11 cellular contexts compared by ENCODE assay signal in the genomic region with DNA sequence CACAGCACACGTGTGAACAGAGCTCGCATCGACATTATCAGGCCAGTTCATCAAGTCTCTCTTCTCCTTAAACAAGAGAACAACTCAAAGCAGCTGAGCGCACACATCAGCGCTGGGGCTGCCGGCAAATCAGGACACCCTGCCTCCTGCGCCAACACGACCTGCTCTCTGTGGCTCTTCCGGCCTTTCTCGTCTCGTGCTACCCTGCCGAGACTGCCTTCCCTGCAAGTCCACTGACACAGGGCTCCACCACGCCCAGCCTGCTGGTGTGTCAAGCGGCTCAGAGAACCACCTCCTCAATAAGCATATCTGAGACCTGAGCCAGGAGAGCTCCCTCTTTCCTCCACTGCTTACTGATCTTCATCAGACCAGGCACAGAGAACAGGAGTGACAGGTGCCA.
DNase-seq lines count a peak whose midpoint lies in the region; ATAC-seq, FAIRE-seq and TF ChIP-seq lines count a peak whose summit lies in the region.
"Had no signal": no experiment of that assay in that cellular context is flagged by ENCODE, and none has a peak within 500 bp of the region (broad histone marks: within the 10 kb centered on the region; RNA-seq: fewer than 3 reads in every experiment).

No MANE protein-coding gene starts in this region.

- peaks cover 52% of the 10 kb centered on the region for H3K36me3 Mint-ChIP-seq in MCF 10A (ENCODE audit: insufficient read depth, unreplicated experiment)
- peaks cover 48% of the 10 kb centered on the region for H3K36me3 Mint-ChIP-seq in activated naive CD4-positive, alpha-beta T cell treated with anti-CD3 and anti-CD28 coated beads, Interleukin-2, amount 10 ng/mL, durations not matched to agents 7 days and 5 days

- no peak for TF ChIP-seq CTCF in MCF 10A (IDR thresholded peaks at IDR 0.05; ENCODE audit: unreplicated experiment)
- TF ChIP-seq CTCF in breast epithelium (IDR thresholded peaks at IDR 0.05), result no peak
- TF ChIP-seq CTCF in HepG2 (CRISPR knock-in tag; IDR thresholded peaks at IDR 0.05), result no peak

- H3K4me3 Mint-ChIP-seq in MCF 10A (ENCODE audit: unreplicated experiment), result no peak overlapping the region
- peak overlapping the region; percentile 69 for H3K4me3 Mint-ChIP-seq in activated naive CD4-positive, alpha-beta T cell treated with anti-CD3 and anti-CD28 coated beads, Interleukin-2, amount 10 ng/mL, durations not matched to agents 7 days and 5 days
- H3K4me3 Mint-ChIP-seq in stimulated activated naive CD8-positive, alpha-beta T cell treated with anti-CD3 and anti-CD28 coated beads, Interleukin-15, amount 100 ng/mL, for 72 hours, result peak overlapping the region; percentile 63 to 87

- no peaks in the 10 kb centered on the region for H3K27me3 Mint-ChIP-seq in MCF 10A (ENCODE audit: insufficient read depth, unreplicated experiment)
- H3K27me3 Mint-ChIP-seq in activated naive CD4-positive, alpha-beta T cell treated with anti-CD3 and anti-CD28 coated beads, Interleukin-2, amount 10 ng/mL, durations not matched to agents 7 days and 5 days, result no peaks in the 10 kb centered on the region
- H3K27me3 Mint-ChIP-seq in stimulated activated naive CD8-positive, alpha-beta T cell treated with anti-CD3 and anti-CD28 coated beads, Interleukin-15, amount 100 ng/mL, for 72 hours, result no peaks in the 10 kb centered on the region

- H3K9me3 ChIP-seq in breast epithelium (no peaks in the 10 kb centered on the region), HepG2 (ENCODE audit: low read length) (no peaks in the 10 kb centered on the region)

- no peak overlapping the region for H2AFZ ChIP-seq in HepG2 (ENCODE audit: low read length)

- ATAC-seq in HepG2 (no peak), GM21367 (IDR thresholded peaks at IDR 0.05; ENCODE audit: unreplicated experiment) (no peak)
- no peak for ATAC-seq in stimulated activated naive CD8-positive, alpha-beta T cell treated with anti-CD3 and anti-CD28 coated beads, Interleukin-15, amount 100 ng/mL, for 72 hours

- H4K20me1 ChIP-seq in HepG2 (ENCODE audit: insufficient read depth, low read length), result peaks cover 86% of the 10 kb centered on the region

- in situ Hi-C loops in HepG2 (cut with HindIII; ENCODE audit: extremely low pct_ligation_motif_present, low pct_unique_long_range_greater_than_20kb), result no loop called here

- no peaks in the 10 kb centered on the region for H3K9me3 Mint-ChIP-seq in MCF 10A (ENCODE audit: unreplicated experiment)
- H3K9me3 Mint-ChIP-seq in activated naive CD4-positive, alpha-beta T cell treated with anti-CD3 and anti-CD28 coated beads, Interleukin-2, amount 10 ng/mL, durations not matched to agents 7 days and 5 days, result no peaks in the 10 kb centered on the region
- H3K9me3 Mint-ChIP-seq in stimulated activated naive CD8-positive, alpha-beta T cell treated with anti-CD3 and anti-CD28 coated beads, Interleukin-15, amount 100 ng/mL, for 72 hours, result no peaks in the 10 kb centered on the region

- peaks cover 98% of the 10 kb centered on the region for H3K79me2 ChIP-seq in HepG2 (ENCODE audit: insufficient read depth, low read length)

- no peak overlapping the region for H3K4me3 ChIP-seq in breast epithelium
- no peak overlapping the region for H3K4me3 ChIP-seq in HepG2 (replicated peaks in 1 of 3; ENCODE audit: insufficient read depth in 1 of 3, low read depth in 2 of 3, low read length in 3 of 3)
- H3K4me3 ChIP-seq: lung had no signal

- TF ChIP-seq POLR2A in breast epithelium (IDR thresholded peaks at IDR 0.05) (no peak), HepG2 (IDR thresholded peaks at IDR 0.05; ENCODE audit: insufficient read depth in 1 of 2, low read depth in 2 of 2, low read length in 2 of 2) (no peak)

- H3K36me3 ChIP-seq in breast epithelium (no peaks in the 10 kb centered on the region), HepG2 (replicated peaks in 1 of 2; ENCODE audit: control insufficient read depth in 1 of 2, insufficient read depth in 2 of 2, low read length in 2 of 2) (peaks cover 34 to 74% of the 10 kb centered on the region in 2 experiments)
- H3K36me3 ChIP-seq: WERI-Rb-1 had no signal

- no peak overlapping the region for H3K9ac ChIP-seq in HepG2 (ENCODE audit: insufficient read depth, low read depth, low read length)

- FAIRE-seq in HepG2 (lab: Jason Lieb, UNC), result no peak

- TF ChIP-seq EP300 in HepG2 (IDR thresholded peaks at IDR 0.05; ENCODE audit: low read depth in 2 of 2, low read length in 2 of 2) (no peak), HepG2 (CRISPR knock-in tag; IDR thresholded peaks at IDR 0.05; ENCODE audit: borderline replicate concordance) (no peak)

- TF ChIP-seq RAD21 in HepG2 (CRISPR knock-in tag; IDR thresholded peaks at IDR 0.05), result no peak

- BruUV-seq in MCF 10A (replicated peaks; lab: Mats Ljungman, UMichigan), result no TSS peak
- no TSS peak for BruUV-seq in HepG2 (replicated peaks; lab: Mats Ljungman, UMichigan)

- H3K27ac ChIP-seq in breast epithelium (peak overlapping the region in 1 of 2 donors; percentile 53), HepG2 (ENCODE audit: extremely low read length, insufficient read depth, low read length) (no peak overlapping the region)
- H3K27ac ChIP-seq: WERI-Rb-1 had no signal

- H3K27me3 ChIP-seq in breast epithelium (no peaks in the 10 kb centered on the region), HepG2 (ENCODE audit: control insufficient read depth in 1 of 2, insufficient read depth in 2 of 2, low read length in 2 of 2) (no peaks in the 10 kb centered on the region)

- DNase-seq in MCF 10A (ENCODE audit: unreplicated experiment), result no peak
- DNase-seq in breast epithelium (ENCODE audit: low spot score in 2 of 2), result no peak
- peak; percentile 79 for DNase-seq in activated naive CD4-positive, alpha-beta T cell treated with anti-CD3 and anti-CD28 coated beads, Interleukin-2, amount 10 ng/mL, durations not matched to agents 7 days and 5 days
- DNase-seq in HepG2 (ENCODE audit: low spot score), result no peak
- DNase-seq in stimulated activated naive CD8-positive, alpha-beta T cell treated with anti-CD3 and anti-CD28 coated beads, Interleukin-15, amount 100 ng/mL, for 72 hours, result no peak
- no peak for DNase-seq in dedifferentiated amniotic fluid mesenchymal stem cell (ENCODE audit: extremely low spot score)
- no peak for DNase-seq in pons (ENCODE audit: low spot score)
- DNase-seq: NCI-H2081 treated with DMSO at 0.1 percent for 48 hours, WERI-Rb-1 had no signal

- 95% methylated on average over 14 of the region's 14 CpGs for WGBS in HepG2 (ENCODE audit: low lambda C conversion rate)

- CTCF ChIA-PET in MCF 10A (lab: Yijun Ruan, JAX), result interaction anchor here (0.6 kb wide), 1 partner anchor 11 kb away, joined by 3 read pairs; no protein-coding TSS in a partner anchor
- CTCF ChIA-PET in activated naive CD4-positive, alpha-beta T cell treated with anti-CD3 and anti-CD28 coated beads, Interleukin-2, amount 10 ng/mL, durations not matched to agents 7 days and 5 days (lab: Charles Lee), result interaction anchor here (1.4 to 1.8 kb wide), 4 partner anchors 10 to 195 kb away, joined by 4 to 8 read pairs (median 6); no protein-coding TSS in a partner anchor
- CTCF ChIA-PET in HepG2 (lab: Yijun Ruan, JAX; ENCODE audit: low intra/inter-chr PET ratio, low total read pairs), result no interaction called here

- peaks cover 0 to 8% of the 10 kb centered on the region in 2 donors for H3K4me1 ChIP-seq in breast epithelium
- peaks cover 9% of the 10 kb centered on the region; the same call in 1 of the 2 replicates for H3K4me1 ChIP-seq in HepG2 (ENCODE audit: insufficient read depth, low read length)

- peak overlapping the region; percentile 69 for H3K27ac Mint-ChIP-seq in MCF 10A (ENCODE audit: low read depth, unreplicated experiment)
- H3K27ac Mint-ChIP-seq in activated naive CD4-positive, alpha-beta T cell treated with anti-CD3 and anti-CD28 coated beads, Interleukin-2, amount 10 ng/mL, durations not matched to agents 7 days and 5 days, result peak overlapping the region; percentile 99
- H3K27ac Mint-ChIP-seq in stimulated activated naive CD8-positive, alpha-beta T cell treated with anti-CD3 and anti-CD28 coated beads, Interleukin-15, amount 100 ng/mL, for 72 hours, result peak overlapping the region; percentile 84 to 92

- H3K4me1 Mint-ChIP-seq in MCF 10A (ENCODE audit: insufficient read depth, unreplicated experiment), result peaks cover 63% of the 10 kb centered on the region
- peaks cover 87% of the 10 kb centered on the region for H3K4me1 Mint-ChIP-seq in activated naive CD4-positive, alpha-beta T cell treated with anti-CD3 and anti-CD28 coated beads, Interleukin-2, amount 10 ng/mL, durations not matched to agents 7 days and 5 days
- peaks cover 83% of the 10 kb centered on the region for H3K4me1 Mint-ChIP-seq in stimulated activated naive CD8-positive, alpha-beta T cell treated with anti-CD3 and anti-CD28 coated beads, Interleukin-15, amount 100 ng/mL, for 72 hours

- intact Hi-C loops in MCF 10A (cut with micrococcal nuclease), result no loop called here
- intact Hi-C loops in breast epithelium (cut with DNase I; ENCODE audit: low total_unique reads), result no loop called here
- intact Hi-C loops in HepG2 (cut with micrococcal nuclease; ENCODE audit: unreplicated experiment), result no loop called here

- POLR2A ChIA-PET in MCF 10A (lab: Yijun Ruan, JAX) (interaction anchor here (0.9 to 3.8 kb wide), 5 partner anchors 10 to 194 kb away, joined by 3 to 27 read pairs (median 5); a partner anchor contains a TSS), HepG2 (lab: Yijun Ruan, JAX) (interaction anchor here (1.4 to 1.6 kb wide), 2 partner anchors 8 to 13 kb away, joined by 3 to 4 read pairs; no protein-coding TSS in a partner anchor)

- no peak overlapping the region for H3K4me2 ChIP-seq in HepG2 (ENCODE audit: low read depth, low read length)

TF ChIP-seq in HepG2, 621 proteins besides CTCF, POLR2A, EP300 and RAD21 (continues in another document):
- TF ChIP-seq TARDBP (CRISPR knock-in tag; IDR thresholded peaks at IDR 0.05), result no peak
- TF ChIP-seq ZNF10 (CRISPR knock-in tag; IDR thresholded peaks at IDR 0.05; ENCODE audit: borderline replicate concordance, low read depth), result no peak
- no peak for TF ChIP-seq ZSCAN25 (CRISPR knock-in tag; IDR thresholded peaks at IDR 0.05)
- TF ChIP-seq ZNF230 (CRISPR knock-in tag; IDR thresholded peaks at IDR 0.05), result 0 out of 2 replicates have a peak, but pooled peaks have one; percentile 30
- TF ChIP-seq ZNF180 (CRISPR knock-in tag; IDR thresholded peaks at IDR 0.05; ENCODE audit: borderline replicate concordance, low read depth), result no peak
- no peak for TF ChIP-seq U2AF2 (IDR thresholded peaks at IDR 0.05; ENCODE audit: low read depth, low read length)
